Comparison of ENCODE assay signal across 10 cellular contexts in genomic region chr22:41284465-41284864, GRCh38. TPM values are rescaled to one million over a fixed set of nuclear protein-coding genes. Genes with fewer than 3 reads are reported as not detected.
DNase-seq lines count a peak whose midpoint lies in the region; ATAC-seq and TF ChIP-seq lines count a peak whose summit lies in the region.
"Had no signal": no experiment of that assay in that cellular context is flagged by ENCODE, and none has a peak within 500 bp of the region (broad histone marks: within the 10 kb centered on the region; RNA-seq: fewer than 3 reads in every experiment).

No MANE protein-coding gene starts in this region.

- H3K4me3 Mint-ChIP-seq in activated naive CD8-positive, alpha-beta T cell treated with anti-CD3 and anti-CD28 coated beads, Interleukin-2, amount 10 ng/mL, durations not matched to agents 7 days and 5 days = peak overlapping the region; percentile 95

- no peak overlapping the region for H2BK15ac ChIP-seq in mesenchymal stem cell (ENCODE audit: low read depth, poor library complexity, severe bottlenecking)

- WGBS in mesenchymal stem cell = 95% methylated on average over 9 of the region's 10 CpGs

- H3K27me3 Mint-ChIP-seq in activated naive CD8-positive, alpha-beta T cell treated with anti-CD3 and anti-CD28 coated beads, Interleukin-2, amount 10 ng/mL, durations not matched to agents 7 days and 5 days = no peaks in the 10 kb centered on the region

- no peak overlapping the region for H3K14ac ChIP-seq in mesenchymal stem cell (ENCODE audit: low read length in 2 of 2)

- H3K36me3 ChIP-seq in mesenchymal stem cell (ENCODE audit: control insufficient read depth in 1 of 2, insufficient read depth in 2 of 2, low read depth in 1 of 2, low read length in 2 of 2) = peaks cover 28 to 43% of the 10 kb centered on the region in 2 experiments

- no peak overlapping the region for H3K23ac ChIP-seq in mesenchymal stem cell (ENCODE audit: low read length in 2 of 2)

- DNase-seq in AG04449 (ENCODE audit: low read depth, low spot score) (no peak), HL-60 (ENCODE audit: low read depth in 1 of 2, low spot score in 1 of 2) (no peak), mesenchymal stem cell (no peak), left ventricle myocardium superior (no peak), ecto neural progenitor cell (ENCODE audit: low spot score) (no peak)
- DNase-seq in activated naive CD8-positive, alpha-beta T cell treated with anti-CD3 and anti-CD28 coated beads, Interleukin-2, amount 10 ng/mL, durations not matched to agents 7 days and 5 days = no peak
- DNase-seq: NCI-H446 treated with DMSO at 0.1 percent for 48 hours, pancreas had no signal

- H4K8ac ChIP-seq in mesenchymal stem cell (ENCODE audit: low read length) = no peak overlapping the region

- H3K9me3 Mint-ChIP-seq in activated naive CD8-positive, alpha-beta T cell treated with anti-CD3 and anti-CD28 coated beads, Interleukin-2, amount 10 ng/mL, durations not matched to agents 7 days and 5 days = no peaks in the 10 kb centered on the region

- peaks cover 17% of the 10 kb centered on the region for H3K79me1 ChIP-seq in mesenchymal stem cell (replicated peaks; ENCODE audit: low read length, poor library complexity, severe bottlenecking)

- CTCF ChIA-PET in AG04449 (lab: Yijun Ruan, JAX) = interaction anchor here (0.7 kb wide), 1 partner anchor 17 kb away, joined by 4 read pairs; the partner anchor contains the start of gene ZC3H7B

- H2BK120ac ChIP-seq in mesenchymal stem cell (ENCODE audit: low read depth, low read length) = no peak overlapping the region

- peaks cover 21% of the 10 kb centered on the region for H3K4me1 Mint-ChIP-seq in activated naive CD8-positive, alpha-beta T cell treated with anti-CD3 and anti-CD28 coated beads, Interleukin-2, amount 10 ng/mL, durations not matched to agents 7 days and 5 days

- peak overlapping the region; percentile 96 for H3K4me2 ChIP-seq in mesenchymal stem cell (ENCODE audit: low read length, poor library complexity, severe bottlenecking)

- H2AFZ ChIP-seq in mesenchymal stem cell (ENCODE audit: low read depth, low read length) = no peak overlapping the region

- intact Hi-C loops in left ventricle myocardium superior (cut with micrococcal nuclease) = no loop called here

- peaks cover 30% of the 10 kb centered on the region for H3K4me1 ChIP-seq in mesenchymal stem cell (ENCODE audit: control insufficient read depth, insufficient read depth, low read depth, low read length)

- no peak overlapping the region for H3K4ac ChIP-seq in mesenchymal stem cell (ENCODE audit: low read depth in 1 of 2, low read length in 2 of 2)

- peaks cover 17% of the 10 kb centered on the region for H3K36me3 Mint-ChIP-seq in activated naive CD8-positive, alpha-beta T cell treated with anti-CD3 and anti-CD28 coated beads, Interleukin-2, amount 10 ng/mL, durations not matched to agents 7 days and 5 days

- peak overlapping the region; percentile 89 for H3K9ac ChIP-seq in mesenchymal stem cell (ENCODE audit: low read length)

- H3K27ac Mint-ChIP-seq in activated naive CD8-positive, alpha-beta T cell treated with anti-CD3 and anti-CD28 coated beads, Interleukin-2, amount 10 ng/mL, durations not matched to agents 7 days and 5 days = peak overlapping the region; percentile 96

- POLR2A ChIA-PET in AG04449 (lab: Yijun Ruan, JAX) = interaction anchor here (0.6 kb wide), 1 partner anchor 355 kb away, joined by 3 read pairs; no protein-coding TSS in a partner anchor
- POLR2A ChIA-PET in activated naive CD8-positive, alpha-beta T cell treated with anti-CD3 and anti-CD28 coated beads, Interleukin-2, amount 10 ng/mL, durations not matched to agents 7 days and 5 days (lab: Charles Lee) = interaction anchor here (0.9 kb wide), 1 partner anchor 18 kb away, joined by 4 read pairs; no protein-coding TSS in a partner anchor

- no peak overlapping the region for H4K91ac ChIP-seq in mesenchymal stem cell (ENCODE audit: low read length)

- H3K9me3 ChIP-seq in mesenchymal stem cell (ENCODE audit: control insufficient read depth, low read length) = no peaks in the 10 kb centered on the region
- H3K9me3 ChIP-seq: pancreas had no signal

- H2BK5ac ChIP-seq in mesenchymal stem cell (ENCODE audit: low read depth, low read length, poor library complexity, severe bottlenecking) = no peak overlapping the region

- H3K27ac ChIP-seq in HL-60 (replicated peaks) (no peak overlapping the region), mesenchymal stem cell (ENCODE audit: low read length, poor library complexity, severe bottlenecking) (peak overlapping the region; percentile 41)

- no peak for TF ChIP-seq CTCF in AG04449 (IDR thresholded peaks at IDR 0.05; ENCODE audit: insufficient read depth, low read length, missing control alignments)
- TF ChIP-seq CTCF in HL-60 (IDR thresholded peaks at IDR 0.05; ENCODE audit: insufficient read depth, low read length) = no peak

- H3K27me3 ChIP-seq in HL-60 (ENCODE audit: insufficient read depth, poor library complexity, severe bottlenecking) (no peaks in the 10 kb centered on the region), mesenchymal stem cell (ENCODE audit: control insufficient read depth in 1 of 2, insufficient read depth in 1 of 2, low read length in 2 of 2) (no peaks in the 10 kb centered on the region)
- H3K27me3 ChIP-seq: pancreas had no signal

- ATAC-seq in activated naive CD8-positive, alpha-beta T cell treated with anti-CD3 and anti-CD28 coated beads, Interleukin-2, amount 10 ng/mL, durations not matched to agents 7 days and 5 days (ENCODE audit: low read depth) = no peak
- no peak for ATAC-seq in activated CD4-positive, CD25-positive, alpha-beta regulatory T cell treated with anti-CD3 and anti-CD28 coated beads, Interleukin-2, amount 50 U/mL, for 24 hours
- ATAC-seq in left ventricle myocardium superior = no peak
- ATAC-seq in GM19463 (IDR thresholded peaks at IDR 0.05; ENCODE audit: unreplicated experiment) = no peak
- ATAC-seq: pancreas had no signal

- H3K4me3 ChIP-seq in AG04449 (ENCODE audit: low read depth, low read length) = peak overlapping the region; percentile 81; the same call in 1 of the 2 replicates
- peak overlapping the region; percentile 86 for H3K4me3 ChIP-seq in HL-60 (replicated peaks; ENCODE audit: insufficient read depth, low read length)
- H3K4me3 ChIP-seq in mesenchymal stem cell (ENCODE audit: insufficient read depth in 1 of 2, low read depth in 1 of 2, low read length in 2 of 2) = peak overlapping the region in 1 of 2 experiments; percentile 90

- H3K18ac ChIP-seq in mesenchymal stem cell (ENCODE audit: low read depth in 1 of 2, low read length in 2 of 2) = no peak overlapping the region

- H2AK5ac ChIP-seq in mesenchymal stem cell (ENCODE audit: low read length, severe bottlenecking) = no peak overlapping the region

- peak overlapping the region in 1 of 2 experiments; percentile 43 for H2BK12ac ChIP-seq in mesenchymal stem cell (ENCODE audit: low read length in 2 of 2)

RNA-seq across cellular contexts. Expression of gene RANGAP1, which starts 1.5 kb away (rescaled TPM):
- 10 to 100 TPM; 93.6 to 98.3 TPM for total RNA-seq in activated naive CD8-positive, alpha-beta T cell treated with anti-CD3 and anti-CD28 coated beads, Interleukin-2, amount 10 ng/mL, durations not matched to agents 7 days and 5 days
- 28.1 TPM for polyA plus RNA-seq in mesenchymal stem cell (2013, experiment 1 of 2)
- 27.9 TPM for polyA plus RNA-seq in mesenchymal stem cell (2013, experiment 2 of 2)
- total RNA-seq in left ventricle myocardium superior = 46.2 TPM

RNA-seq across cellular contexts. Expression of gene ZC3H7B, which starts 16.9 kb away (rescaled TPM):
- total RNA-seq in activated naive CD8-positive, alpha-beta T cell treated with anti-CD3 and anti-CD28 coated beads, Interleukin-2, amount 10 ng/mL, durations not matched to agents 7 days and 5 days = 10 to 100 TPM; 49.0 to 51.3 TPM
- polyA plus RNA-seq in mesenchymal stem cell (2013, experiment 1 of 2) = 47.1 TPM
- polyA plus RNA-seq in mesenchymal stem cell (2013, experiment 2 of 2) = 47.2 TPM
- total RNA-seq in left ventricle myocardium superior = 47.6 TPM

RNA-seq across cellular contexts. Expression of gene CHADL, which starts 43.7 kb away (rescaled TPM):
- under 1 TPM; 0.45 to 0.83 TPM for total RNA-seq in activated naive CD8-positive, alpha-beta T cell treated with anti-CD3 and anti-CD28 coated beads, Interleukin-2, amount 10 ng/mL, durations not matched to agents 7 days and 5 days
- 0.22 TPM for polyA plus RNA-seq in mesenchymal stem cell (2013, experiment 1 of 2)
- polyA plus RNA-seq in mesenchymal stem cell (2013, experiment 2 of 2) = 0.22 TPM
- total RNA-seq in left ventricle myocardium superior = 25.4 TPM

Comparison
In these comparisons a context has a peak if more than half of its experiments do, and no peak if none do; other contexts are left out.
1. RNA of gene CHADL, which starts 43.7 kb away (total RNA-seq): 25.4 TPM in left ventricle myocardium superior (single experiment); 0.45 to 0.83 TPM in activated naive CD8-positive, alpha-beta T cell treated with anti-CD3 and anti-CD28 coated beads, Interleukin-2, amount 10 ng/mL, durations not matched to agents 7 days and 5 days; every median in the first group is over 10 times any median in the second.